Comparison of ENCODE assay signal across 26 cellular contexts in the genomic region with DNA sequence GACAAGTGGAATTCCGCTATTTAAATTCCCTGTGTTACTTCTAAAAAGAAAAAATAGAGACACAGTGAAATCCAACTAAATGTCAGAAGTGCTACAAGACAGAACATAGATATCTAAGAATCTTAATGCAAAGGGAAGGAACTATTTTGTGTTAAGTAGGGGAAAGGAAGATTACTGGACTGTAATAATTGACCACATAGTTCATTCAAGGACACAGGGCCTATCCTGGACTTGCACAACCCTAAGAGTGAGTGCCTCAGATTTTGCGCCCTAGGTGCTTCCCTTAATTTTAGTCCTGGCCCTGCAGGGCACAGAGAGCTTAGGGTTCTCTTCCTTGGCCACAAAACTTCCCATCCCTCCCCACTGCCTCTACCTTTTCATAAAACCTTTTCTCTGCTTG. TPM values are rescaled to one million over a fixed set of nuclear protein-coding genes. Genes with fewer than 3 reads are reported as not detected.
DNase-seq lines count a peak whose midpoint lies in the region; ATAC-seq and TF ChIP-seq lines count a peak whose summit lies in the region.
"Had no signal": no experiment of that assay in that cellular context is flagged by ENCODE, and none has a peak within 500 bp of the region (broad histone marks: within the 10 kb centered on the region; RNA-seq: fewer than 3 reads in every experiment).

No MANE protein-coding gene starts in this region.

- no peak overlapping the region for H2AK5ac ChIP-seq in mesenchymal stem cell (ENCODE audit: low read length, severe bottlenecking)

- no peak overlapping the region for H3K23ac ChIP-seq in mesenchymal stem cell (ENCODE audit: low read length in 2 of 2)

- no peak overlapping the region for H3K4me3 ChIP-seq in epithelial cell of esophagus (ENCODE audit: low read length)
- H3K4me3 ChIP-seq in mesenchymal stem cell (ENCODE audit: insufficient read depth in 1 of 2, low read depth in 1 of 2, low read length in 2 of 2) = no peak overlapping the region
- no peak overlapping the region for H3K4me3 ChIP-seq in H7 (ENCODE audit: insufficient read depth, low read depth, low read length)
- H3K4me3 ChIP-seq: heart left ventricle, lung, right atrium auricular region, SJSA1, spleen, transverse colon had no signal

- H4K8ac ChIP-seq in mesenchymal stem cell (ENCODE audit: low read length) = no peak overlapping the region

- H3K9ac ChIP-seq in mesenchymal stem cell (ENCODE audit: low read length) = no peak overlapping the region
- H3K9ac ChIP-seq: parathyroid adenoma had no signal

- H2AFZ ChIP-seq in mesenchymal stem cell (ENCODE audit: low read depth, low read length) = no peak overlapping the region
- H2AFZ ChIP-seq: parathyroid adenoma had no signal

- no peak for ATAC-seq in GM19023 (IDR thresholded peaks at IDR 0.05; ENCODE audit: unreplicated experiment)
- ATAC-seq: activated CD8-positive, alpha-beta T cell treated with anti-CD3 and anti-CD28 coated beads for 36 hours; activated T-helper 17 cell treated with anti-CD3 and anti-CD28 coated beads, Interleukin-2, amount 50 U/mL, for 72 hours had no signal

- H3K27ac ChIP-seq in mesenchymal stem cell (ENCODE audit: low read length, poor library complexity, severe bottlenecking) = no peak overlapping the region
- H3K27ac ChIP-seq: C4-2B, heart left ventricle, parathyroid adenoma, right atrium auricular region, spleen had no signal

- no peak overlapping the region for H4K91ac ChIP-seq in mesenchymal stem cell (ENCODE audit: low read length)

- peak overlapping the region in 1 of 2 experiments; percentile 28 for H3K18ac ChIP-seq in mesenchymal stem cell (ENCODE audit: low read depth in 1 of 2, low read length in 2 of 2)

- no peak overlapping the region for H2BK5ac ChIP-seq in mesenchymal stem cell (ENCODE audit: low read depth, low read length, poor library complexity, severe bottlenecking)

- no peak overlapping the region for H3K14ac ChIP-seq in mesenchymal stem cell (ENCODE audit: low read length in 2 of 2)

- no peaks in the 10 kb centered on the region for H3K27me3 ChIP-seq in mesenchymal stem cell (ENCODE audit: control insufficient read depth in 1 of 2, insufficient read depth in 1 of 2, low read length in 2 of 2)
- H3K27me3 ChIP-seq in H7 (ENCODE audit: control insufficient read depth, insufficient read depth, low read length) = no peaks in the 10 kb centered on the region
- H3K27me3 ChIP-seq: heart left ventricle, right atrium auricular region, SJSA1, spleen, transverse colon had no signal

- no peak overlapping the region for H2BK120ac ChIP-seq in mesenchymal stem cell (ENCODE audit: low read depth, low read length)

- H3K36me3 ChIP-seq in mesenchymal stem cell (ENCODE audit: control insufficient read depth in 1 of 2, insufficient read depth in 2 of 2, low read depth in 1 of 2, low read length in 2 of 2) = no peaks in the 10 kb centered on the region
- no peaks in the 10 kb centered on the region for H3K36me3 ChIP-seq in H7 (replicated peaks; ENCODE audit: control insufficient read depth, insufficient read depth, low read length)
- H3K36me3 ChIP-seq: heart left ventricle, right atrium auricular region, SJSA1, spleen, transverse colon had no signal

- H3K9me3 ChIP-seq in mesenchymal stem cell (ENCODE audit: control insufficient read depth, low read length) = no peaks in the 10 kb centered on the region
- H3K9me3 ChIP-seq: heart left ventricle, right atrium auricular region, SJSA1, spleen, transverse colon had no signal

- H2BK15ac ChIP-seq in mesenchymal stem cell (ENCODE audit: low read depth, poor library complexity, severe bottlenecking) = no peak overlapping the region

- peaks cover 11% of the 10 kb centered on the region for H3K79me1 ChIP-seq in mesenchymal stem cell (replicated peaks; ENCODE audit: low read length, poor library complexity, severe bottlenecking)

- TF ChIP-seq CTCF in epithelial cell of esophagus (IDR thresholded peaks at IDR 0.05; ENCODE audit: insufficient read depth, low read depth, low read length, missing control alignments) = no peak

- 81% methylated on average over 2 of the region's 2 CpGs for WGBS in mesenchymal stem cell

- H2BK12ac ChIP-seq in mesenchymal stem cell (ENCODE audit: low read length in 2 of 2) = no peak overlapping the region

- no peak overlapping the region for H3K4ac ChIP-seq in mesenchymal stem cell (ENCODE audit: low read depth in 1 of 2, low read length in 2 of 2)

- DNase-seq in EH (ENCODE audit: low read depth) (peak; percentile 35), RPMI7951 (ENCODE audit: low read depth) (peak; percentile 78), epithelial cell of esophagus (ENCODE audit: low read depth) (peak; percentile 11), mesenchymal stem cell (peak; percentile 57), NCI-H2227 (lab: John Stamatoyannopoulos, UW; ENCODE audit: unreplicated experiment) (no peak), H7 (no peak)
- DNase-seq: activated CD4-positive, alpha-beta T cell treated with anti-CD3 and anti-CD28 coated beads for 1 hour; activated CD8-positive, alpha-beta T cell treated with anti-CD3 and anti-CD28 coated beads for 36 hours; activated naive CD4-positive, alpha-beta T cell treated with anti-CD3 and anti-CD28 coated beads, Interleukin-2, amount 50 U/mL, for 16 hours; aorta; central memory CD4-positive, alpha-beta T cell; GOT3; heart left ventricle; kidney glomerular epithelial cell; NCI-H1105; NCI-H1930; NCI-H526; spleen; transverse colon had no signal

- H3K4me2 ChIP-seq in mesenchymal stem cell (ENCODE audit: low read length, poor library complexity, severe bottlenecking) = no peak overlapping the region

- peaks cover 7% of the 10 kb centered on the region for H3K4me1 ChIP-seq in mesenchymal stem cell (ENCODE audit: control insufficient read depth, insufficient read depth, low read depth, low read length)
- H3K4me1 ChIP-seq: parathyroid adenoma, right atrium auricular region had no signal

RNA-seq across cellular contexts. Expression of gene IL20RB, which starts 3.5 kb away (rescaled TPM):
- 10.7 and 17.2 TPM in 2 replicates for total RNA-seq in RPMI7951 (2014; rRNA removed; shearing (Covaris generic))
- polyA plus RNA-seq in mesenchymal stem cell (2013, experiment 1 of 2) = 2.4 TPM
- 2.5 TPM for polyA plus RNA-seq in mesenchymal stem cell (2013, experiment 2 of 2)
- 3.2 and 4.6 TPM in 2 replicates for total RNA-seq in H7 (2014; rRNA removed; shearing (Covaris generic))

Comparison
In these comparisons a context has a peak if more than half of its experiments do, and no peak if none do; other contexts are left out.
1. DNase-seq: peak in EH (single experiment), RPMI7951 (single experiment), epithelial cell of esophagus (single experiment) and mesenchymal stem cell (single experiment); none in NCI-H2227 (single experiment) and H7 (single experiment).